ENCODE assay signal across 16 cellular contexts in genomic region chr18:62518460-62519375, GRCh38.
"Had no signal": no experiment of that assay in that cellular context is flagged by ENCODE, and none has a peak within 500 bp of the region (broad histone marks: within the 10 kb centered on the region; RNA-seq: fewer than 3 reads in every experiment).

No MANE protein-coding gene starts in this region.

- ATAC-seq: activated CD4-positive, CD25-positive, alpha-beta regulatory T cell treated with anti-CD3 and anti-CD28 coated beads, Interleukin-2, amount 50 U/mL, for 24 hours; natural killer cell; stimulated activated naive B cell treated with anti-CD40 and anti-IgM and Interleukin-4, amounts not matched to agents 10 μg/mL and 1 μg/mL and 100 μg/mL, for 72 hours had no signal

- H3K4me1 ChIP-seq: uterus had no signal

- H3K27me3 ChIP-seq: tibial artery, uterus had no signal

- H3K36me3 ChIP-seq: neutrophil, tibial artery, uterus had no signal

- DNase-seq: activated CD4-positive, alpha-beta T cell treated with anti-CD3 and anti-CD28 coated beads, Interleukin-2, amount 50 U/mL, for 1 hour; activated CD8-positive, alpha-beta memory T cell treated with anti-CD3 and anti-CD28 coated beads for 24 hours; activated gamma-delta T cell treated with Interleukin-2 at 50 U/mL for 16 hours; activated naive CD8-positive, alpha-beta T cell treated with anti-CD3 and anti-CD28 coated beads for 36 hours; endodermal cell; hippocampal formation; mesenchymal stem cell; natural killer cell; retina; stimulated activated CD4-positive, alpha-beta T cell treated with anti-CD3 and anti-CD28 coated beads, Interleukin-2, amount 100 ng/mL, for 48 hours; stimulated activated naive B cell treated with anti-CD40 and anti-IgM and Interleukin-4, amounts not matched to agents 10 μg/mL and 1 μg/mL and 100 μg/mL, for 72 hours; T-helper 9 cell; tibial artery; uterus had no signal

- H3K27ac ChIP-seq: neutrophil, tibial artery, uterus had no signal

- H3K9me3 ChIP-seq: neutrophil had no signal

- H3K4me3 ChIP-seq: tibial artery, uterus had no signal
